ENCODE assay signal across 8 cellular contexts in the genomic region with DNA sequence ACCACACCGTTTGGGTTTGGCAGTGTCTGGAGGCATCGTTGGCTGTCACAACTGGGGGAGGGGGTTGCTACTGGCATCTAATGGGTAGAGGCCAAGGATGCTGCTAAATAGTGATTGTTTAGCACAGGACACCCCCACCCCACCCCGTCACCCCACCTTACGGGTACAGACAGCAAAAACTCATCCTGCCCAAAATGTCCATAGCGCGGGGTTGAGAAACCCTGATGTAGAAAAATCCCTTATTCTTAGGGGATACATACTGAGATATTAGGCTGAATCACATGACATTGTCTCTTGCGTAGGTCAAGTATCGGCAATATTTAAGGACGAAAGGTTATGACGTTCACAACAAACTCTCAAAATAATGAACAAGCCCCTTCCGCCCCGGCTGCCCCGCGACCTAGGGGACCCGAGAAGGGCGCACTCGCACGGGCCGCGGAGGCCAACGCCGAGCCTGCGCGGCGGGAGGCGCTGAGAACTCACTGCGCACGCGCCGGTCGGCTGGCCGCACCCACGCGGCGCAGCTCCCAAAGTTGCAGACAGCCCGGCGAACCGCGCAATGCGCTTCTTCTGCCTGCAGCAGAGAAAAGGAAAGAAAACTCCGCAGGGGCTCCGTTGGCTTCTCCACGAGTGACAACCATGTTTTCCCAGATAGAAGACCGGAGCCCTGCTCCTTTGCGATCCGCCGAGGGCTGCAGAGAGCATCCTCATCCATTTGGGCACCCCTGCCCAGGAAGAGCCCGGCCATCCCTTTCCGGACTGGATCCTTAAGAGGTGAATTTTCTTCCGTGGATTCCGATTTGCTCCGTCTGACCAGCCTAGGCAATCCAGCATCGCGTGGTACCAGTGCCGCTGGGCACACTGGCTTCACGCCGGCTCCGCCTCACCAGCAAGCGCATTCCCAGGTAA.
DNase-seq lines count a peak whose midpoint lies in the region; ATAC-seq and TF ChIP-seq lines count a peak whose summit lies in the region.

No MANE protein-coding gene starts in this region.

- H3K9me3 ChIP-seq in duodenal mucosa (ENCODE audit: control insufficient read depth in 1 of 2, low read length in 2 of 2) (no peaks in the 10 kb centered on the region), lower lobe of right lung (no peaks in the 10 kb centered on the region)

- H3K4me1 ChIP-seq in duodenal mucosa (ENCODE audit: control insufficient read depth in 1 of 2, insufficient read depth in 2 of 2, low read length in 2 of 2) (peaks cover 0 to 7% of the 10 kb centered on the region in 2 donors), lower lobe of right lung (peaks cover 14% of the 10 kb centered on the region)

- DNase-seq in AG08396 (ENCODE audit: low spot score) (peak; percentile 95), NCI-H524 (lab: John Stamatoyannopoulos, UW) (peak; percentile 62 to 81), lower lobe of right lung (peak; percentile 81)
- DNase-seq in activated CD4-positive, alpha-beta T cell treated with anti-CD3 and anti-CD28 coated beads, Interleukin-2, amount 50 U/mL, for 4 hours = peak; percentile 55 to 62
- peak; percentile 28 to 62 (median 48) for DNase-seq in stimulated activated CD4-positive, alpha-beta T cell treated with anti-CD3 and anti-CD28 coated beads, TNF-alpha, amount 100 ng/mL, for 1 hour (ENCODE audit: low read depth in 3 of 3, low spot score in 1 of 3)

- H3K9ac ChIP-seq in duodenal mucosa (ENCODE audit: low read depth in 1 of 2, low read length in 2 of 2) = peak overlapping the region; percentile 33 to 56

- peak; percentile 78 for ATAC-seq in GM18870 (IDR thresholded peaks at IDR 0.05; ENCODE audit: unreplicated experiment)
- peak; percentile 92 for ATAC-seq in HG03097 (IDR thresholded peaks at IDR 0.05; ENCODE audit: low FRiP score, unreplicated experiment)
- peak; percentile 97 to 98 for ATAC-seq in lower lobe of right lung

- H3K4me3 ChIP-seq in duodenal mucosa (ENCODE audit: low read depth in 1 of 2, low read length in 2 of 2) (peak overlapping the region; percentile 86), lower lobe of right lung (peak overlapping the region; percentile 70)

- no peak for TF ChIP-seq CTCF in lower lobe of right lung (IDR thresholded peaks at IDR 0.05)

- intact Hi-C loops in lower lobe of right lung (cut with DNase I) = no loop called here

- H3K27me3 ChIP-seq in duodenal mucosa (ENCODE audit: control insufficient read depth in 1 of 2, insufficient read depth in 2 of 2, low read length in 2 of 2) = no peaks in the 10 kb centered on the region
- no peaks in the 10 kb centered on the region for H3K27me3 ChIP-seq in lower lobe of right lung (ENCODE audit: low read depth)

- no peaks in the 10 kb centered on the region for H3K36me3 ChIP-seq in duodenal mucosa (ENCODE audit: control insufficient read depth in 1 of 2, insufficient read depth in 2 of 2, low read length in 2 of 2)
- H3K36me3 ChIP-seq in lower lobe of right lung = peaks cover under 1% of the 10 kb centered on the region

- peak overlapping the region; percentile 13 for H3K27ac ChIP-seq in duodenal mucosa (ENCODE audit: low read depth, low read length)
- peak overlapping the region; percentile 75 for H3K27ac ChIP-seq in lower lobe of right lung

Comparison
In these comparisons a context has a peak if more than half of its experiments do, and no peak if none do; other contexts are left out.
1. Peak in every context shown above with its lines: DNase-seq, ATAC-seq, H3K4me3 ChIP-seq and H3K27ac ChIP-seq.